8 cellular contexts compared by ENCODE assay signal in genomic region chr6:2876210-2877056, GRCh38. TPM values are rescaled to one million over a fixed set of nuclear protein-coding genes. Genes with fewer than 3 reads are reported as not detected.
A peak's percentile ranks its signal among the peaks of the same experiment; 100 is the strongest.
DNase-seq lines count a peak whose midpoint lies in the region; ATAC-seq, FAIRE-seq and TF ChIP-seq lines count a peak whose summit lies in the region.

No MANE protein-coding gene starts in this region.

- H3K4me1 Mint-ChIP-seq in GM23338, result peaks cover 47% of the 10 kb centered on the region

- ATAC-seq in GM23338 (peak; percentile 27), SK-N-SH treated with all-trans-retinoic acid at 6 μM for 48 hours (peak; percentile 79), GM19023 (IDR thresholded peaks at IDR 0.05; ENCODE audit: unreplicated experiment) (no peak)

- peak overlapping the region; percentile 62 for H2AK5ac ChIP-seq in mesendoderm (ENCODE audit: low read length)

- peak overlapping the region; percentile 84 for H3K4me3 Mint-ChIP-seq in GM23338

- H3K56ac ChIP-seq in mesendoderm (ENCODE audit: low read length), result peak overlapping the region; percentile 91

- H3K23ac ChIP-seq in mesendoderm (ENCODE audit: low read length), result peak overlapping the region; percentile 57

- H3K79me1 ChIP-seq in mesendoderm (ENCODE audit: low read length), result no peaks in the 10 kb centered on the region

- H3K9me2 ChIP-seq in GM23338 (ENCODE audit: insufficient read depth), result peaks cover 5% of the 10 kb centered on the region; the same call in 1 of the 2 replicates

- dilution Hi-C loops in endothelial cell of umbilical vein (cut with MboI; ENCODE audit: extremely low pct_ligation_motif_present, low sequenced_read_pairs), result no loop called here

- H3K9ac ChIP-seq in endothelial cell of umbilical vein (replicated peaks; ENCODE audit: extremely low read depth, insufficient read depth, low read length), result peak overlapping the region; percentile 64
- peak overlapping the region; percentile 66 for H3K9ac ChIP-seq in mesendoderm (ENCODE audit: low read length)

- H3K27ac Mint-ChIP-seq in GM23338, result peak overlapping the region; percentile 84; the same call in 1 of the 2 replicates

- no peaks in the 10 kb centered on the region for H3K9me1 ChIP-seq in endothelial cell of umbilical vein (replicated peaks; ENCODE audit: control insufficient read depth, extremely low read depth, insufficient read depth, low read length)

- peak overlapping the region; percentile 97 for H3K18ac ChIP-seq in mesendoderm (ENCODE audit: low read length)

- peak overlapping the region; percentile 91 for H2BK5ac ChIP-seq in mesendoderm (ENCODE audit: low read length)

- peak in 10 of 14 donors; percentile 24 to 64 (median 48) for DNase-seq in C1 segment of cervical spinal cord (lab: John Stamatoyannopoulos, UW)
- DNase-seq in GM23338 (ENCODE audit: low spot score), result peak; percentile 70
- DNase-seq in endothelial cell of umbilical vein (ENCODE audit: low read depth, low spot score), result peak; percentile 98
- DNase-seq in mesendoderm, result peak; percentile 91
- peak; percentile 74 to 87 for DNase-seq in thyroid gland
- no peak for DNase-seq in NCI-H446 treated with DMSO at 0.1 percent for 48 hours (lab: John Stamatoyannopoulos, UW)

- no peaks in the 10 kb centered on the region; the same call in 1 of the 3 replicates for H3K9me3 Mint-ChIP-seq in GM23338

- peak overlapping the region; percentile 98 for H3K4ac ChIP-seq in mesendoderm (ENCODE audit: low read depth, low read length)

- no peaks in the 10 kb centered on the region for H4K20me1 ChIP-seq in GM23338 (replicated peaks; ENCODE audit: insufficient read depth)
- no peaks in the 10 kb centered on the region for H4K20me1 ChIP-seq in endothelial cell of umbilical vein (replicated peaks; ENCODE audit: control insufficient read depth, extremely low read depth, insufficient read depth, low read length)

- H3K36me3 ChIP-seq in GM23338 (ENCODE audit: insufficient read depth), result no peaks in the 10 kb centered on the region
- H3K36me3 ChIP-seq in endothelial cell of umbilical vein (ENCODE audit: control insufficient read depth in 2 of 2, extremely low read depth in 1 of 2, insufficient read depth in 2 of 2, low read length in 2 of 2), result no peaks in the 10 kb centered on the region
- H3K36me3 ChIP-seq in mesendoderm (ENCODE audit: control insufficient read depth, insufficient read depth, low read length), result no peaks in the 10 kb centered on the region
- no peaks in the 10 kb centered on the region for H3K36me3 ChIP-seq in thyroid gland

- 0 out of 3 replicates have a peak, but pooled peaks cover 6% of the 10 kb centered on the region for H3K36me3 Mint-ChIP-seq in GM23338 (ENCODE audit: low read depth)

- POLR2A ChIA-PET in endothelial cell of umbilical vein (lab: Charles Lee), result interaction anchor here (1.1 to 1.6 kb wide), 4 partner anchors 19 to 30 kb away, joined by 3 to 5 read pairs (median 4); partner anchors contain the start of gene SERPINB9

- H3K4me1 ChIP-seq in GM23338 (ENCODE audit: insufficient read depth) (peaks cover 31% of the 10 kb centered on the region), endothelial cell of umbilical vein (ENCODE audit: control insufficient read depth, extremely low read depth, insufficient read depth, low read length) (peaks cover 29% of the 10 kb centered on the region), mesendoderm (ENCODE audit: control insufficient read depth, low read depth, low read length) (peaks cover 16% of the 10 kb centered on the region), thyroid gland (peaks cover 19 to 28% of the 10 kb centered on the region in 2 donors)

- peaks cover 27% of the 10 kb centered on the region for H3K27me3 Mint-ChIP-seq in GM23338 (ENCODE audit: insufficient read depth, low read depth, poor library complexity)

- CTCF ChIA-PET in endothelial cell of umbilical vein (lab: Charles Lee), result interaction anchor here (0.9 to 3.5 kb wide), 10 partner anchors 8 to 138 kb away, joined by 3 to 19 read pairs (median 5); no protein-coding TSS in a partner anchor

- no CpG with 5 or more reads among the region's 25 CpGs for WGBS in mesendoderm (ENCODE audit: extremely low coverage, insufficient coverage, low lambda C conversion rate)
- WGBS in thyroid gland, 2 donors, result 25 to 33% methylated on average over 14 of the region's 25 CpGs

- peak overlapping the region; percentile 98 for H4K8ac ChIP-seq in mesendoderm (ENCODE audit: low read depth, low read length)

- peak overlapping the region; percentile 46; the same call in 1 of the 2 replicates for H3K27ac ChIP-seq in GM23338 (ENCODE audit: low read depth)
- H3K27ac ChIP-seq in endothelial cell of umbilical vein (ENCODE audit: insufficient read depth, low read depth, low read length), result peak overlapping the region; percentile 91
- peak overlapping the region; percentile 94 for H3K27ac ChIP-seq in mesendoderm (ENCODE audit: low read depth, low read length)
- H3K27ac ChIP-seq in thyroid gland, result peak overlapping the region; percentile 8 to 92 (median 88)

- H2BK15ac ChIP-seq in mesendoderm (replicated peaks; ENCODE audit: low read depth), result no peak overlapping the region

- no peak; a peak in 1 of 4 replicates for TF ChIP-seq CTCF in GM23338 (conservative IDR thresholded peaks at IDR 0.05; ENCODE audit: low read depth in 2 of 2)
- no peak for TF ChIP-seq CTCF in endothelial cell of umbilical vein (IDR thresholded peaks at IDR 0.05; ENCODE audit: extremely low read depth in 1 of 2, insufficient read depth in 1 of 2, low read depth in 1 of 2, low read length in 2 of 2)
- TF ChIP-seq CTCF in thyroid gland (IDR thresholded peaks at IDR 0.05), result no peak

- no peaks in the 10 kb centered on the region for H3K9me3 ChIP-seq in endothelial cell of umbilical vein (replicated peaks; ENCODE audit: control insufficient read depth, insufficient read depth, low read length)
- H3K9me3 ChIP-seq in thyroid gland, result no peaks in the 10 kb centered on the region

- H3K4me3 ChIP-seq in GM23338 (peak overlapping the region; percentile 90), endothelial cell of umbilical vein (replicated peaks in 1 of 3; ENCODE audit: insufficient read depth in 1 of 3, low read depth in 1 of 3, low read length in 3 of 3) (peak overlapping the region in 2 of 3 experiments; percentile 28 to 53), mesendoderm (ENCODE audit: low read length) (no peak overlapping the region), thyroid gland (replicated peaks in 1 of 3) (peak overlapping the region in 1 of 3 donors; percentile 39)

- H3K27me3 ChIP-seq in GM23338 (ENCODE audit: insufficient read depth) (peaks cover 12% of the 10 kb centered on the region; the same call in 1 of the 2 replicates), endothelial cell of umbilical vein (ENCODE audit: control insufficient read depth in 2 of 2, insufficient read depth in 2 of 2, low read length in 2 of 2) (no peaks in the 10 kb centered on the region), mesendoderm (ENCODE audit: insufficient read depth, low read length, poor library complexity) (no peaks in the 10 kb centered on the region), thyroid gland (no peaks in the 10 kb centered on the region)

- H3F3A ChIP-seq in GM23338 (replicated peaks; ENCODE audit: low read depth), result 0 out of 2 replicates have a peak, but pooled peaks cover 9% of the 10 kb centered on the region

- H4K5ac ChIP-seq in mesendoderm (ENCODE audit: low read length), result peak overlapping the region; percentile 64

- TSS peak; percentile 36 for BruUV-seq in endothelial cell of umbilical vein (replicated peaks; lab: Mats Ljungman, UMichigan)

- H3K79me2 ChIP-seq in GM23338 (replicated peaks; ENCODE audit: insufficient read depth) (no peaks in the 10 kb centered on the region), endothelial cell of umbilical vein (ENCODE audit: control insufficient read depth, insufficient read depth, low read length) (peaks cover 7% of the 10 kb centered on the region), mesendoderm (ENCODE audit: control insufficient read depth, insufficient read depth, low read length) (no peaks in the 10 kb centered on the region)

- intact Hi-C loops in endothelial cell of umbilical vein (cut with micrococcal nuclease), result loop anchor here (1.0 kb wide), 5 partner anchors 10 to 113 kb away; no protein-coding TSS in a partner anchor
- intact Hi-C loops in thyroid gland (cut with DNase I), result no loop called here

- H3K4me2 ChIP-seq in GM23338 (peak overlapping the region; percentile 92), endothelial cell of umbilical vein (ENCODE audit: insufficient read depth, low read length) (peak overlapping the region; percentile 53), mesendoderm (ENCODE audit: low read length) (peak overlapping the region; percentile 26)

- FAIRE-seq in endothelial cell of umbilical vein (lab: Jason Lieb, UNC), result peak; percentile 92

- H2AFZ ChIP-seq in GM23338 (0 out of 2 replicates have a peak overlapping the region, but pooled peaks have one; percentile 80), endothelial cell of umbilical vein (ENCODE audit: low read depth, low read length) (no peak overlapping the region)

- peak overlapping the region; percentile 83 for H2BK120ac ChIP-seq in mesendoderm (ENCODE audit: low read depth, low read length)

- TF ChIP-seq POLR2A in endothelial cell of umbilical vein (IDR thresholded peaks at IDR 0.05; ENCODE audit: low read depth, low read length) (peak; percentile 55), thyroid gland (IDR thresholded peaks at IDR 0.05) (peak in 1 of 2 donors; percentile 70)

RNA-seq across cellular contexts. Expression of gene SERPINB9, which starts 26.7 kb away (rescaled TPM):
- total RNA-seq in GM23338 (2014; rRNA removed; shearing (Covaris generic)), result 65.0 and 71.3 TPM in 2 replicates
- 46.6 and 47.4 TPM in 2 replicates for polyA plus RNA-seq in GM23338 (2016; fragmentation: Nextera tagmentation; extraction: Ambion mirVana)
- total RNA-seq in endothelial cell of umbilical vein, result 37.0 and 58.0 TPM in 2 replicates
- polyA plus RNA-seq in endothelial cell of umbilical vein, result 47.3 and 51.6 TPM in 2 replicates
- 37.5 and 38.5 TPM in 2 replicates for polyA plus RNA-seq in endothelial cell of umbilical vein (2011; cell fraction: cytosol; rRNA removed)
- 32.0 and 44.9 TPM in 2 replicates for polyA plus RNA-seq in endothelial cell of umbilical vein (2011; cell fraction: nucleus; rRNA removed)
- polyA plus RNA-seq in endothelial cell of umbilical vein (2012), result 23.4 and 26.9 TPM in 2 replicates
- polyA minus RNA-seq in endothelial cell of umbilical vein, result 94.7 and 96.7 TPM in 2 replicates
- not detected for polyA minus RNA-seq in endothelial cell of umbilical vein (2011; cell fraction: cytosol; rRNA and poly(A)+ RNA removed)
- polyA minus RNA-seq in endothelial cell of umbilical vein (2011; cell fraction: nucleus; rRNA and poly(A)+ RNA removed), result 25.6 and 46.0 TPM in 2 replicates
- 281 TPM for polyA plus RNA-seq in mesendoderm (2013, experiment 1 of 2)
- polyA plus RNA-seq in mesendoderm (2013, experiment 2 of 2), result 280 TPM
- total RNA-seq in thyroid gland, result 10 to 100 TPM; 10.4 to 16.5 (median 15.3) TPM

RNA-seq across cellular contexts. Expression of gene SERPINB1, which starts 34.8 kb away (rescaled TPM):
- 5.6 and 8.4 TPM in 2 replicates for total RNA-seq in GM23338 (2014; rRNA removed; shearing (Covaris generic))
- 6.5 and 7.2 TPM in 2 replicates for polyA plus RNA-seq in GM23338 (2016; fragmentation: Nextera tagmentation; extraction: Ambion mirVana)
- total RNA-seq in endothelial cell of umbilical vein, result 23.3 and 24.0 TPM in 2 replicates
- polyA plus RNA-seq in endothelial cell of umbilical vein, result 5.9 and 6.7 TPM in 2 replicates
- polyA plus RNA-seq in endothelial cell of umbilical vein (2011; cell fraction: cytosol; rRNA removed), result 10.6 and 11.9 TPM in 2 replicates
- 5.7 and 9.4 TPM in 2 replicates for polyA plus RNA-seq in endothelial cell of umbilical vein (2011; cell fraction: nucleus; rRNA removed)
- polyA plus RNA-seq in endothelial cell of umbilical vein (2012), result 11.5 and 15.7 TPM in 2 replicates
- polyA minus RNA-seq in endothelial cell of umbilical vein, result 5.7 and 6.0 TPM in 2 replicates
- 31.9 TPM for polyA minus RNA-seq in endothelial cell of umbilical vein (2011; cell fraction: cytosol; rRNA and poly(A)+ RNA removed)
- 3.5 and 5.7 TPM in 2 replicates for polyA minus RNA-seq in endothelial cell of umbilical vein (2011; cell fraction: nucleus; rRNA and poly(A)+ RNA removed)
- 13.7 TPM for polyA plus RNA-seq in mesendoderm (2013, experiment 1 of 2)
- 12.7 TPM for polyA plus RNA-seq in mesendoderm (2013, experiment 2 of 2)
- total RNA-seq in thyroid gland, result 10 to 100 TPM; 36.2 to 52.8 (median 43.4) TPM

Comparison
In these comparisons a context has a peak if more than half of its experiments do, and no peak if none do; other contexts are left out.
1. H3K4me2 ChIP-seq: peak in every context shown above with its lines; median percentile 92 in GM23338; 53 in endothelial cell of umbilical vein; 26 in mesendoderm.